ENCODE assay signal across 33 cellular contexts in genomic region chr1:182251561-182251960, GRCh38.
DNase-seq lines count a peak whose midpoint lies in the region; ATAC-seq, FAIRE-seq and TF ChIP-seq lines count a peak whose summit lies in the region.
"Had no signal": no experiment of that assay in that cellular context is flagged by ENCODE, and none has a peak within 500 bp of the region (broad histone marks: within the 10 kb centered on the region; RNA-seq: fewer than 3 reads in every experiment).

No MANE protein-coding gene starts in this region.

- no peaks in the 10 kb centered on the region for H3K36me3 Mint-ChIP-seq in activated T-cell treated with anti-CD3 and anti-CD28 coated beads, Interleukin-2, amount 50 U/mL, for 72 hours (ENCODE audit: insufficient read depth in 2 of 2)
- H3K36me3 Mint-ChIP-seq: CD14-positive monocyte; CD4-positive, alpha-beta memory T cell; CD4-positive, CD25-positive, alpha-beta regulatory T cell; CD8-positive, alpha-beta memory T cell; CD8-positive, alpha-beta T cell had no signal

- peaks cover 10 to 13% of the 10 kb centered on the region in 2 experiments; a peak in 3 of 5 replicates for H3K4me1 ChIP-seq in K562 (replicated peaks in 1 of 2; ENCODE audit: control insufficient read depth in 2 of 2, insufficient read depth in 2 of 2, low read length in 2 of 2)
- H3K4me1 ChIP-seq: A549; BE2C; BLaER1; BLaER1 treated with 17β-estradiol and CSF1 and Interleukin-3, amounts not matched to agents 10 nM and 100 nM had no signal

- ATAC-seq in activated T-cell treated with anti-CD3 and anti-CD28 coated beads, Interleukin-2, amount 50 U/mL, for 72 hours (replicated peaks in 1 of 2): no peak
- no peak for ATAC-seq in K562
- no peak for ATAC-seq in HG02759 (IDR thresholded peaks at IDR 0.05; ENCODE audit: unreplicated experiment)
- ATAC-seq: A549; CD8-positive, alpha-beta T cell had no signal

- intact Hi-C loops in K562 (cut with micrococcal nuclease): no loop called here

- no peaks in the 10 kb centered on the region for H3K79me2 ChIP-seq in K562 (ENCODE audit: control insufficient read depth, insufficient read depth, low read length)

- no peaks in the 10 kb centered on the region for H3K27me3 ChIP-seq in K562 (ENCODE audit: control insufficient read depth in 2 of 2, insufficient read depth in 2 of 2, low read length in 2 of 2)
- H3K27me3 ChIP-seq: BE2C; BLaER1; BLaER1 treated with 17β-estradiol and CSF1 and Interleukin-3, amounts not matched to agents 10 nM and 100 nM had no signal

- WGBS in K562 (ENCODE audit: insufficient coverage, low coverage, missing lambda C conversion rate): 29% methylated on average over 1 of the region's 1 CpG

- H3K9me1 ChIP-seq in K562 (ENCODE audit: control insufficient read depth, insufficient read depth, low read length): no peaks in the 10 kb centered on the region

- H3K27ac Mint-ChIP-seq in activated T-cell treated with anti-CD3 and anti-CD28 coated beads, Interleukin-2, amount 50 U/mL, for 72 hours: peak overlapping the region; percentile 11
- H3K27ac Mint-ChIP-seq: B cell; CD14-positive monocyte; CD4-positive, alpha-beta memory T cell; CD4-positive, alpha-beta T cell; CD4-positive, CD25-positive, alpha-beta regulatory T cell; CD8-positive, alpha-beta memory T cell; CD8-positive, alpha-beta T cell had no signal

- no peaks in the 10 kb centered on the region for H4K20me1 ChIP-seq in K562 (replicated peaks; ENCODE audit: control insufficient read depth, insufficient read depth, low read length)
- H4K20me1 ChIP-seq: BLaER1; BLaER1 treated with 17β-estradiol and CSF1 and Interleukin-3, amounts not matched to agents 10 nM and 100 nM had no signal

- H3K9ac ChIP-seq in K562 (ENCODE audit: insufficient read depth in 1 of 2, low read depth in 2 of 2, low read length in 2 of 2): no peak overlapping the region
- H3K9ac ChIP-seq: BLaER1; BLaER1 treated with 17β-estradiol and CSF1 and Interleukin-3, amounts not matched to agents 10 nM and 100 nM had no signal

- no peak for TF ChIP-seq EP300 in K562 (IDR thresholded peaks at IDR 0.05; ENCODE audit: low read length)

- H3K4me1 Mint-ChIP-seq in activated T-cell treated with anti-CD3 and anti-CD28 coated beads, Interleukin-2, amount 50 U/mL, for 72 hours (ENCODE audit: low read depth): peaks cover 34% of the 10 kb centered on the region
- H3K4me1 Mint-ChIP-seq: B cell, CD14-positive monocyte had no signal

- H3K27me3 Mint-ChIP-seq in activated T-cell treated with anti-CD3 and anti-CD28 coated beads, Interleukin-2, amount 50 U/mL, for 72 hours (ENCODE audit: low read depth): no peaks in the 10 kb centered on the region
- H3K27me3 Mint-ChIP-seq: B cell; CD4-positive, alpha-beta memory T cell; CD4-positive, alpha-beta T cell; CD4-positive, CD25-positive, alpha-beta regulatory T cell had no signal

- CTCF ChIA-PET in K562 (lab: Yijun Ruan, JAX; ENCODE audit: low intra/inter-chr PET ratio): no interaction called here

- DNase-seq in activated T-cell treated with anti-CD3 and anti-CD28 coated beads, Interleukin-2, amount 50 U/mL, for 72 hours: no peak
- DNase-seq in activated T-cell treated with anti-CD3 and anti-CD28 coated beads for 4 hours (no peak), K562 (ENCODE audit: extremely low read depth in 1 of 4, low spot score in 3 of 4) (no peak)
- DNase-seq: 8988T; ACHN; AML-193; BE2C; C1 segment of cervical spinal cord; Caco-2; Calu3; CD4-positive, alpha-beta memory T cell; CD4-positive, alpha-beta T cell; CD4-positive, CD25-positive, alpha-beta regulatory T cell; CD8-positive, alpha-beta memory T cell; CD8-positive, alpha-beta T cell; COR-L47; DMS 273 treated with DMSO at 0.1 percent for 48 hours; DMS153; DMS53; DMS79; DMS79 treated with DMSO at 0.1 percent for 48 hours; DND-41; EL had no signal

- no peak overlapping the region for H2AFZ ChIP-seq in K562 (ENCODE audit: low read depth, low read length)

- no peak overlapping the region for H3K27ac ChIP-seq in K562 (ENCODE audit: extremely low read depth, low read depth, low read length)
- H3K27ac ChIP-seq: 22Rv1; A549; BLaER1; BLaER1 treated with 17β-estradiol and CSF1 and Interleukin-3, amounts not matched to agents 10 nM and 100 nM; C4-2B had no signal

- TF ChIP-seq CTCF in K562 (IDR thresholded peaks at IDR 0.05 in 2 of 3, conservative IDR thresholded peaks at IDR 0.05 in 1 of 3; ENCODE audit: insufficient read depth in 2 of 3, low read depth in 1 of 3, low read length in 3 of 3): no peak

- no peak for TF ChIP-seq RAD21 in K562 (CRISPR knock-in tag; conservative IDR thresholded peaks at IDR 0.05 in 1 of 2, IDR thresholded peaks at IDR 0.05 in 1 of 2)

- in situ Hi-C loops in K562 (cut with MboI): no loop called here

- TF ChIP-seq POLR2A in K562 (conservative IDR thresholded peaks at IDR 0.05): no peak

- no peaks in the 10 kb centered on the region for H3K36me3 ChIP-seq in K562 (ENCODE audit: control insufficient read depth, insufficient read depth, low read length)
- H3K36me3 ChIP-seq: BE2C; BLaER1; BLaER1 treated with 17β-estradiol and CSF1 and Interleukin-3, amounts not matched to agents 10 nM and 100 nM had no signal

- BruUV-seq in K562 (replicated peaks; lab: Mats Ljungman, UMichigan): no TSS peak

- no peaks in the 10 kb centered on the region for H3K9me3 ChIP-seq in K562 (replicated peaks; ENCODE audit: control insufficient read depth, insufficient read depth, low read depth, low read length)
- H3K9me3 ChIP-seq: A549; BE2C; BLaER1; BLaER1 treated with 17β-estradiol and CSF1 and Interleukin-3, amounts not matched to agents 10 nM and 100 nM; Caco-2 had no signal

- POLR2A ChIA-PET in K562 (lab: Yijun Ruan, JAX): no interaction called here

- no peak overlapping the region for H3K4me2 ChIP-seq in K562 (ENCODE audit: insufficient read depth, low read length)
- H3K4me2 ChIP-seq: A549; BLaER1; BLaER1 treated with 17β-estradiol and CSF1 and Interleukin-3, amounts not matched to agents 10 nM and 100 nM had no signal

- H3K4me3 ChIP-seq in K562: no peak overlapping the region
- H3K4me3 ChIP-seq: A549; BLaER1; BLaER1 treated with 17β-estradiol and CSF1 and Interleukin-3, amounts not matched to agents 10 nM and 100 nM had no signal

- H3K9me3 Mint-ChIP-seq in activated T-cell treated with anti-CD3 and anti-CD28 coated beads, Interleukin-2, amount 50 U/mL, for 72 hours: no peaks in the 10 kb centered on the region
- H3K9me3 Mint-ChIP-seq: CD14-positive monocyte; CD4-positive, alpha-beta memory T cell; CD4-positive, alpha-beta T cell; CD8-positive, alpha-beta memory T cell; CD8-positive, alpha-beta T cell had no signal

- no peak for FAIRE-seq in K562 (lab: Jason Lieb, UNC)
- FAIRE-seq: A204.1, A549, D721Med had no signal

- no peak overlapping the region for H3K4me3 Mint-ChIP-seq in activated T-cell treated with anti-CD3 and anti-CD28 coated beads, Interleukin-2, amount 50 U/mL, for 72 hours
- H3K4me3 Mint-ChIP-seq: B cell; CD14-positive monocyte; CD4-positive, alpha-beta memory T cell; CD4-positive, alpha-beta T cell; CD4-positive, CD25-positive, alpha-beta regulatory T cell; CD8-positive, alpha-beta memory T cell; CD8-positive, alpha-beta T cell had no signal

TF ChIP-seq in K562, 482 proteins besides CTCF, POLR2A, EP300 and RAD21:
- TF ChIP-seq ZNF311 (CRISPR knock-in tag; IDR thresholded peaks at IDR 0.05) (no peak), FOXA1 (IDR thresholded peaks at IDR 0.05; ENCODE audit: borderline replicate concordance) (no peak), ZNF316 (IDR thresholded peaks at IDR 0.05) (peak; percentile 62), TARDBP (IDR thresholded peaks at IDR 0.05) (no peak), C11orf30 (IDR thresholded peaks at IDR 0.05; ENCODE audit: low read depth) (peak; percentile 60; the same call in 1 of the 2 replicates)
TF ChIP-seq in K562: peak in this region for 2.
